In the genomic region with DNA sequence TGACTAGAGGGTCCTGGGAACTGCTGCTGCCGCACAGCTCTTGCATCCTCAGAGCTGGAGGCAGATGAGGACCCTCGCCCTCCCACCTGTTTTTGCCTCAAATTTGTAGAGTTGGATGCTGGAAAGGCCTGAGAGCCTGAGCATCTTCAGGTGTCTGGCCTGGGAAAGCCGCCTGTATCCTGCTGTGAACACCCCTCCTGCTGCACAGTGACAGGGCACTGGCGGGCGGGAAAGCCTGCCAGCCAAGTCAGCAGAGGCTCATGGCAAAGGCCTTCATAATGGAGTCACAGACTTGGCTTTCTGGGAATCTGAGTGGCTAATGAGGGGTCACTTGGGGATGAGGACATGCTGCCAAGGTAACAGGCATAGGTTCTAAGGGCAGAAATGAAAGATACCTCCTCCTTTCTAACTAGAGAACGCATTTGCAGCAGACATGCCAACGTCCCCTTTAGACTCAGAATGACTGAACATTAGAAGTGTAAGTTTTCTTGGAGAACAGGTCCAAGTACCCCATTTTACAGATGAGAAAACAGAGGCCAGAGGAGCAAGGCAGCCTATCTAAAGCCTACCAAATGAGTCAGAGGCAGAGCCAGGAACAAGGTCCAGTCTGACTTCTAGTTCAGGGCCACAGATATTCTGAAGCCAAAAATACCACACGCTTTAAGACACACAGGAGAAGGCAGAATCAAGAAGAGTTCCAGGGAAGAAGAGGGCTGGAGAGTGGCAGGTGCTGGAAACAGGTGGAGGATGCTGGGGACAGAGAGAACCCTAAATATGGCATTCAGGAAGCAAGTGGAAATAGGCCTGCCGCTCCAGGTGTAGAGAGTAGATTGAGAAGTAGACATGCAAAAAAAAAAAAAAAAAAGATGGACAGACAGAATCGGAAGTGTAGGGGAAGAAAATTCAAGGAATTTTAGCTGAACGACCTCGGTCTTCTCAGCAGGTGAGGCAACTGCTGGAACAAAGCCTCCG, we compare ENCODE assay signal across 17 cellular contexts. TPM values are rescaled to one million over a fixed set of nuclear protein-coding genes. Genes with fewer than 3 reads are reported as not detected.
DNase-seq lines count a peak whose midpoint lies in the region; ATAC-seq and TF ChIP-seq lines count a peak whose summit lies in the region.
"Had no signal": no experiment of that assay in that cellular context is flagged by ENCODE, and none has a peak within 500 bp of the region (broad histone marks: within the 10 kb centered on the region; RNA-seq: fewer than 3 reads in every experiment).

No MANE protein-coding gene starts in this region.

- H3K4me3 Mint-ChIP-seq in WTC11 (no peak overlapping the region), type B pancreatic cell (no peak overlapping the region)
- H3K4me3 Mint-ChIP-seq: CD4-positive, alpha-beta T cell had no signal

- H3K9me3 ChIP-seq in mammary epithelial cell (replicated peaks; ENCODE audit: insufficient read depth, low read length) (no peaks in the 10 kb centered on the region), breast epithelium (no peaks in the 10 kb centered on the region), liver (ENCODE audit: control insufficient read depth in 4 of 4, low read length in 3 of 4) (no peaks in the 10 kb centered on the region)
- H3K9me3 ChIP-seq: Caco-2 had no signal

- dilution Hi-C loops in mammary epithelial cell (cut with HindIII; ENCODE audit: low sequenced_read_pairs), result loop anchor here (5.0 kb wide), 1 partner anchor 34 kb away; no protein-coding TSS in a partner anchor

- no peak for TF ChIP-seq RAD21 in liver (IDR thresholded peaks at IDR 0.05)

- CTCF ChIA-PET in mammary epithelial cell (lab: Charles Lee; ENCODE audit: low non-redundant PET) (no interaction called here), WTC11 (lab: Charles Lee) (no interaction called here), GM10248 (lab: Yijun Ruan, JAX) (interaction anchor here (1.3 to 1.5 kb wide), 2 partner anchors 10 to 31 kb away, joined by 5 to 6 read pairs; no protein-coding TSS in a partner anchor)

- H3K4me3 ChIP-seq in mammary epithelial cell (replicated peaks in 1 of 3; ENCODE audit: insufficient read depth in 1 of 3, low read depth in 2 of 3, low read length in 3 of 3) (no peak overlapping the region), breast epithelium (no peak overlapping the region), liver (ENCODE audit: low read depth in 1 of 3, low read length in 3 of 3) (no peak overlapping the region)

- POLR2A ChIA-PET in WTC11 (lab: Charles Lee) (no interaction called here), GM10248 (lab: Yijun Ruan, JAX) (no interaction called here)

- H3K27ac Mint-ChIP-seq in WTC11, result peak overlapping the region; percentile 67; the same call in 1 of the 2 replicates
- H3K27ac Mint-ChIP-seq in type B pancreatic cell, result peak overlapping the region; percentile 82
- H3K27ac Mint-ChIP-seq: CD4-positive, alpha-beta T cell had no signal

- no peaks in the 10 kb centered on the region for H4K20me1 ChIP-seq in mammary epithelial cell (ENCODE audit: insufficient read depth, low read length)

- peak overlapping the region; percentile 11 for H2AFZ ChIP-seq in mammary epithelial cell (ENCODE audit: low read depth, low read length)

- H3K27ac ChIP-seq in mammary epithelial cell (ENCODE audit: insufficient read depth, low read depth, low read length), result no peak overlapping the region
- no peak overlapping the region for H3K27ac ChIP-seq in breast epithelium
- H3K27ac ChIP-seq in liver (ENCODE audit: low read depth in 1 of 2, low read length in 2 of 2), result peak overlapping the region; percentile 3 to 71

- WGBS in mammary epithelial cell (ENCODE audit: low coverage, missing lambda C conversion rate), result 67% methylated on average over 12 of the region's 13 CpGs
- whole genome bisulfite sequencing in liver, result 72% methylated on average over 13 of the region's 13 CpGs

- H3K27me3 Mint-ChIP-seq in WTC11 (ENCODE audit: low read depth) (no peaks in the 10 kb centered on the region), type B pancreatic cell (no peaks in the 10 kb centered on the region)

- in situ Hi-C loops in mammary epithelial cell (cut with MboI; ENCODE audit: low sequenced_read_pairs in 2 of 2), result no loop called here

- TF ChIP-seq CTCF in mammary epithelial cell (conservative IDR thresholded peaks at IDR 0.05 in 1 of 2, IDR thresholded peaks at IDR 0.05 in 1 of 2; ENCODE audit: extremely low read depth in 1 of 2, insufficient read depth in 1 of 2, low read depth in 1 of 2, low read length in 2 of 2) (no peak), breast epithelium (IDR thresholded peaks at IDR 0.05) (no peak), WTC11 (IDR thresholded peaks at IDR 0.05) (no peak), liver (IDR thresholded peaks at IDR 0.05; ENCODE audit: low read depth, low read length, missing input control) (no peak), type B pancreatic cell (conservative IDR thresholded peaks at IDR 0.05) (no peak), GM10248 (IDR thresholded peaks at IDR 0.05; ENCODE audit: control extremely low read depth, extremely low read depth, low read depth, missing control alignments) (no peak)

- BruUV-seq in mammary epithelial cell (replicated peaks; lab: Mats Ljungman, UMichigan), result no TSS peak

- peaks cover 5% of the 10 kb centered on the region for H3K4me1 ChIP-seq in mammary epithelial cell (ENCODE audit: insufficient read depth, low read length)
- H3K4me1 ChIP-seq in breast epithelium, result no peaks in the 10 kb centered on the region
- peaks cover 10 to 54% (median 39%) of the 10 kb centered on the region in 4 donors for H3K4me1 ChIP-seq in liver (ENCODE audit: control insufficient read depth in 4 of 4, insufficient read depth in 4 of 4, low read length in 3 of 4)

- DNase-seq in mammary epithelial cell, result no peak
- no peak for DNase-seq in breast epithelium (ENCODE audit: low spot score in 2 of 2)
- no peak for DNase-seq in WTC11 (ENCODE audit: low spot score)
- no peak for DNase-seq in type B pancreatic cell (ENCODE audit: extremely low spot score, unreplicated experiment)
- no peak for DNase-seq in NCI-H2227 (lab: John Stamatoyannopoulos, UW; ENCODE audit: unreplicated experiment)
- no peak for DNase-seq in GM10248 (ENCODE audit: extremely low spot score)
- DNase-seq in NCI-H1930 (lab: John Stamatoyannopoulos, UW), result no peak
- DNase-seq: Caco-2; CD4-positive, alpha-beta T cell; GOT3; KG1; NCI-H1105 treated with DMSO at 0.1 percent for 48 hours; NCI-H1694; NCI-H226 had no signal

- ATAC-seq in WTC11, result no peak
- ATAC-seq: HCT116, Panc1 had no signal

- H3K36me3 ChIP-seq in mammary epithelial cell (ENCODE audit: insufficient read depth, low read length), result no peaks in the 10 kb centered on the region
- H3K36me3 ChIP-seq in breast epithelium, result no peaks in the 10 kb centered on the region
- no peaks in the 10 kb centered on the region for H3K36me3 ChIP-seq in liver (ENCODE audit: control insufficient read depth in 4 of 4, insufficient read depth in 3 of 4, low read depth in 1 of 4, low read length in 3 of 4)

- H3K4me1 Mint-ChIP-seq in WTC11 (peaks cover 8% of the 10 kb centered on the region), type B pancreatic cell (ENCODE audit: unreplicated experiment) (peaks cover 7% of the 10 kb centered on the region)

- no peaks in the 10 kb centered on the region for H3K79me2 ChIP-seq in mammary epithelial cell (ENCODE audit: insufficient read depth, low read length)

- H3K27me3 ChIP-seq in mammary epithelial cell (ENCODE audit: insufficient read depth, low read length), result no peaks in the 10 kb centered on the region
- H3K27me3 ChIP-seq in breast epithelium, result no peaks in the 10 kb centered on the region
- no peaks in the 10 kb centered on the region for H3K27me3 ChIP-seq in liver (ENCODE audit: control insufficient read depth in 4 of 4, insufficient read depth in 4 of 4, low read length in 3 of 4)

- no peak overlapping the region for H3K4me2 ChIP-seq in mammary epithelial cell (ENCODE audit: insufficient read depth, low read depth, low read length)

- H3K36me3 Mint-ChIP-seq in WTC11, result peaks cover 15% of the 10 kb centered on the region
- no peaks in the 10 kb centered on the region for H3K36me3 Mint-ChIP-seq in type B pancreatic cell

- TF ChIP-seq POLR2A in breast epithelium (IDR thresholded peaks at IDR 0.05), result no peak

- intact Hi-C loops in mammary epithelial cell (cut with micrococcal nuclease) (no loop called here), breast epithelium (cut with DNase I; ENCODE audit: low total_unique reads) (no loop called here)

- H3K9ac ChIP-seq in mammary epithelial cell (ENCODE audit: insufficient read depth, low read length) (no peak overlapping the region), liver (ENCODE audit: low read depth in 1 of 2, low read length in 2 of 2) (no peak overlapping the region)

- H3K9me3 Mint-ChIP-seq in WTC11 (no peaks in the 10 kb centered on the region), type B pancreatic cell (no peaks in the 10 kb centered on the region)
- H3K9me3 Mint-ChIP-seq: CD4-positive, alpha-beta T cell had no signal

TF ChIP-seq in WTC11, 78 proteins besides CTCF, POLR2A, EP300 and RAD21 (continues in another document):
- TF ChIP-seq JAZF1 (CRISPR knock-in tag; IDR thresholded peaks at IDR 0.05), result no peak
- no peak for TF ChIP-seq NFATC4 (CRISPR knock-in tag; IDR thresholded peaks at IDR 0.05)
- no peak for TF ChIP-seq JUN (CRISPR knock-in tag; IDR thresholded peaks at IDR 0.05)

TF ChIP-seq in liver, 16 proteins besides CTCF, POLR2A, EP300 and RAD21:
- TF ChIP-seq, protein P1, sequence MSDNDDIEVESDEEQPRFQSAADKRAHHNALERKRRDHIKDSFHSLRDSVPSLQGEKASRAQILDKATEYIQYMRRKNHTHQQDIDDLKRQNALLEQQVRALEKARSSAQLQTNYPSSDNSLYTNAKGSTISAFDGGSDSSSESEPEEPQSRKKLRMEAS (IDR thresholded peaks at IDR 0.05), result no peak
- no peak for TF ChIP-seq YY1 (IDR thresholded peaks at IDR 0.05)

RNA-seq across cellular contexts. Expression of a gene that starts 44.1 kb away (rescaled TPM):
- total RNA-seq in mammary epithelial cell (1 to 10 TPM; 3.5 to 4.8 TPM), breast epithelium (10 to 100 TPM; 11.5 to 47.2 (median 16.0) TPM), WTC11 (2021) (20.0 to 21.8 TPM (median 21.7 TPM) in 3 replicates), liver (10 to 100 TPM in 1 of 2 donors, 1 to 10 TPM in 1; 9.9 to 42.6 TPM), type B pancreatic cell (ENCODE audit: low replicate concordance) (14.4 and 29.1 TPM in 2 replicates)
- polyA plus RNA-seq in mammary epithelial cell (3.3 TPM), liver (10 to 100 TPM; 16.4 to 31.3 TPM)
- polyA minus RNA-seq in mammary epithelial cell, result 4.2 TPM
- total RNA-seq: CD4-positive, alpha-beta T cell had no signal

Comparison
In these comparisons a context has a peak if more than half of its experiments do, and no peak if none do; other contexts are left out.
1. H3K27ac ChIP-seq: peak in liver (2 of 2); none in mammary epithelial cell (single experiment) and breast epithelium (0 of 2).